In genomic region chr1:234603221-234604204, GRCh38 we compare ENCODE assay signal across 8 cellular contexts. TPM values are rescaled to one million over a fixed set of nuclear protein-coding genes. Genes with fewer than 3 reads are reported as not detected.
DNase-seq lines count a peak whose midpoint lies in the region; ATAC-seq and TF ChIP-seq lines count a peak whose summit lies in the region.

No MANE protein-coding gene starts in this region.

- POLR2A ChIA-PET in GM10248 (lab: Yijun Ruan, JAX): interaction anchor here (0.7 to 1.1 kb wide), 5 partner anchors 104 to 359 kb away, joined by 3 to 4 read pairs (median 3); no protein-coding TSS in a partner anchor

- CTCF ChIA-PET in GM10248 (lab: Yijun Ruan, JAX): interaction anchor here (0.9 to 2.4 kb wide), 5 partner anchors 9 to 480 kb away, joined by 3 to 10 read pairs (median 3); no protein-coding TSS in a partner anchor

- H3K4me1 ChIP-seq in urinary bladder (ENCODE audit: insufficient read depth): no peaks in the 10 kb centered on the region

- DNase-seq in DMS79 (lab: John Stamatoyannopoulos, UW) (peak; percentile 41), M059J (ENCODE audit: low read depth) (peak; percentile 73), astrocyte of the spinal cord (ENCODE audit: low read depth, low spot score) (peak; percentile 67), lung microvascular endothelial cell (ENCODE audit: low read depth in 2 of 2) (peak; percentile 48 to 67), SHP77 treated with DMSO at 0.1 percent for 48 hours (lab: John Stamatoyannopoulos, UW) (no peak), GM10248 (ENCODE audit: extremely low spot score) (no peak)

- in situ Hi-C loops in astrocyte of the spinal cord (cut with HindIII; ENCODE audit: low sequenced_read_pairs): loop anchor here (25.0 kb wide), 1 partner anchor 359 kb away; no protein-coding TSS in a partner anchor

- peak overlapping the region; percentile 87 for H3K27ac ChIP-seq in urinary bladder (ENCODE audit: low read depth)

- H3K4me3 ChIP-seq in astrocyte of the spinal cord (ENCODE audit: low read depth, low read length) (peak overlapping the region; percentile 82), urinary bladder (ENCODE audit: low read depth, low read length) (no peak overlapping the region)

- H3K36me3 ChIP-seq in urinary bladder (ENCODE audit: insufficient read depth): no peaks in the 10 kb centered on the region

- TF ChIP-seq CTCF in astrocyte of the spinal cord (IDR thresholded peaks at IDR 0.05; ENCODE audit: low read depth, low read length): no peak
- TF ChIP-seq CTCF in GM10248 (IDR thresholded peaks at IDR 0.05; ENCODE audit: control extremely low read depth, extremely low read depth, low read depth, missing control alignments): no peak

- ATAC-seq in esophagus mucosa: no peak

- WGBS in urinary bladder: 2% methylated on average over 6 of the region's 6 CpGs

RNA-seq across cellular contexts. Expression of gene IRF2BP2, which starts 6.5 kb away (rescaled TPM):
- 49.0 and 84.1 TPM in 2 replicates for total RNA-seq in M059J (2014; rRNA removed; shearing (Covaris generic))
- total RNA-seq in lung microvascular endothelial cell (66.3 and 70.2 TPM in 2 replicates), urinary bladder (137 TPM), esophagus mucosa (78.2 TPM)
- polyA plus RNA-seq in urinary bladder: 137 TPM

Comparison
In these comparisons a context has a peak if more than half of its experiments do, and no peak if none do; other contexts are left out.
1. DNase-seq: peak in DMS79 (single experiment), M059J (single experiment), astrocyte of the spinal cord (single experiment) and lung microvascular endothelial cell (2 of 2); none in SHP77 treated with DMSO at 0.1 percent for 48 hours (single experiment) and GM10248 (single experiment).